22 cellular contexts compared by ENCODE assay signal in the genomic region with DNA sequence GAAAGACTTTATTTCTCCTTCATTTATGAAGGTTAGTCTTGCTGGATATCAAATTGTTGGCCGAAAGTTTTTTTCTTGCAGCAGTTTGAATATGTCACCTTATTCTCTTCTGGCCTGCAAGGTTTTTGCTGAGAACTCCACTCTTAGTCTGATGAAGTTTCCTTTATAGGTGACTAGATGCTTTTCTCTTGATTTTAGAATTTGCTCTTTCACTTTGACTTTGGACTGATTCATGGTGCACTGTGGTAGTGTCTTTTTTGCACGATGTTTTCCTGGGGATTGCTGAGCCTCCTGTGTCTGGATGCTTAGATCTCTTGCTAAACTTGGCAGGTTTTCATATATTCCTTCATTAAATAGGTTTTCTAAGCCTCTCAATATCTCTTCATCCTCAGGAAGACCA. TPM values are rescaled to one million over a fixed set of nuclear protein-coding genes. Genes with fewer than 3 reads are reported as not detected.
DNase-seq lines count a peak whose midpoint lies in the region; ATAC-seq, FAIRE-seq and TF ChIP-seq lines count a peak whose summit lies in the region.
"Had no signal": no experiment of that assay in that cellular context is flagged by ENCODE, and none has a peak within 500 bp of the region (broad histone marks: within the 10 kb centered on the region; RNA-seq: fewer than 3 reads in every experiment).

No MANE protein-coding gene starts in this region.

- H4K20me1 ChIP-seq in OCI-LY1 (ENCODE audit: insufficient read depth, low read length) (no peaks in the 10 kb centered on the region), endothelial cell of umbilical vein (replicated peaks; ENCODE audit: control insufficient read depth, extremely low read depth, insufficient read depth, low read length) (no peaks in the 10 kb centered on the region)

- peak overlapping the region; percentile 20 for H3K27ac ChIP-seq in OCI-LY1 (ENCODE audit: low read depth, low read length, poor library complexity, severe bottlenecking)
- H3K27ac ChIP-seq in endothelial cell of umbilical vein (ENCODE audit: insufficient read depth, low read depth, low read length), result no peak overlapping the region
- H3K27ac ChIP-seq: heart left ventricle, neutrophil, thoracic aorta had no signal

- no peaks in the 10 kb centered on the region for H3K9me3 Mint-ChIP-seq in activated CD4-positive, alpha-beta T cell treated with anti-CD3 and anti-CD28 coated beads, Interleukin-2, amount 10 ng/mL, durations not matched to agents 24 days and 14 days

- peaks cover 37% of the 10 kb centered on the region for H3K4me1 Mint-ChIP-seq in activated CD4-positive, alpha-beta T cell treated with anti-CD3 and anti-CD28 coated beads, Interleukin-2, amount 10 ng/mL, durations not matched to agents 24 days and 14 days

- POLR2A ChIA-PET in endothelial cell of umbilical vein (lab: Charles Lee), result no interaction called here

- TF ChIP-seq CTCF in OCI-LY1 (IDR thresholded peaks at IDR 0.05; ENCODE audit: low read length) (no peak), endothelial cell of umbilical vein (IDR thresholded peaks at IDR 0.05; ENCODE audit: extremely low read depth in 1 of 2, insufficient read depth in 1 of 2, low read depth in 1 of 2, low read length in 2 of 2) (no peak)

- DNase-seq in activated CD4-positive, alpha-beta T cell treated with anti-CD3 and anti-CD28 coated beads, Interleukin-2, amount 10 ng/mL, durations not matched to agents 24 days and 14 days, result peak; percentile 67
- no peak for DNase-seq in activated CD4-positive, alpha-beta T cell treated with anti-CD3 and anti-CD28 coated beads for 1 hour
- no peak for DNase-seq in endothelial cell of umbilical vein (ENCODE audit: low read depth, low spot score)
- DNase-seq in germinal center (ENCODE audit: low spot score), result no peak
- no peak for DNase-seq in NCI-H510A (lab: John Stamatoyannopoulos, UW)
- DNase-seq: activated CD4-positive, CD25-positive, alpha-beta regulatory T cell; anterior cingulate cortex; BE2C; effector CD4-positive, alpha-beta T cell; H7; heart left ventricle; left ventricle myocardium superior; NCI-H1105; NCI-H2107; OCI-M1; retina had no signal

- no peaks in the 10 kb centered on the region for H3K9me2 ChIP-seq in OCI-LY1 (ENCODE audit: low read depth, low read length)

- intact Hi-C loops in activated CD4-positive, alpha-beta T cell treated with anti-CD3 and anti-CD28 coated beads, Interleukin-2, amount 10 ng/mL, durations not matched to agents 24 days and 14 days (cut with micrococcal nuclease), result loop anchor here (1.0 to 5.0 kb wide), 6 partner anchors 8 to 112 kb away; no protein-coding TSS in a partner anchor
- intact Hi-C loops in endothelial cell of umbilical vein (cut with micrococcal nuclease), result no loop called here

- ATAC-seq in GM18907 (IDR thresholded peaks at IDR 0.05; ENCODE audit: unreplicated experiment) (peak; percentile 37), HG03175 (IDR thresholded peaks at IDR 0.05; ENCODE audit: unreplicated experiment) (no peak)
- ATAC-seq: heart left ventricle, left ventricle myocardium superior had no signal

- no peaks in the 10 kb centered on the region for H3K27me3 Mint-ChIP-seq in activated CD4-positive, alpha-beta T cell treated with anti-CD3 and anti-CD28 coated beads, Interleukin-2, amount 10 ng/mL, durations not matched to agents 24 days and 14 days

- H3K79me2 ChIP-seq in OCI-LY1 (ENCODE audit: insufficient read depth, low read length) (peaks cover 5% of the 10 kb centered on the region), endothelial cell of umbilical vein (ENCODE audit: control insufficient read depth, insufficient read depth, low read length) (peaks cover 30% of the 10 kb centered on the region)

- H3K27me3 ChIP-seq in OCI-LY1 (ENCODE audit: insufficient read depth, low read length) (no peaks in the 10 kb centered on the region), endothelial cell of umbilical vein (ENCODE audit: control insufficient read depth in 2 of 2, insufficient read depth in 2 of 2, low read length in 2 of 2) (no peaks in the 10 kb centered on the region)
- H3K27me3 ChIP-seq: BE2C had no signal

- no TSS peak for BruUV-seq in endothelial cell of umbilical vein (replicated peaks; lab: Mats Ljungman, UMichigan)

- H3K4me1 ChIP-seq in OCI-LY1 (ENCODE audit: insufficient read depth, low read length, severe bottlenecking) (peaks cover 28% of the 10 kb centered on the region), endothelial cell of umbilical vein (ENCODE audit: control insufficient read depth, extremely low read depth, insufficient read depth, low read length) (peaks cover 6% of the 10 kb centered on the region)
- H3K4me1 ChIP-seq: BE2C, heart left ventricle had no signal

- H3K36me3 ChIP-seq in OCI-LY1 (ENCODE audit: insufficient read depth, low read length) (no peaks in the 10 kb centered on the region), endothelial cell of umbilical vein (ENCODE audit: control insufficient read depth in 2 of 2, extremely low read depth in 1 of 2, insufficient read depth in 2 of 2, low read length in 2 of 2) (no peaks in the 10 kb centered on the region)
- H3K36me3 ChIP-seq: BE2C, heart left ventricle, neutrophil, thoracic aorta had no signal

- no peaks in the 10 kb centered on the region for H3K9me3 ChIP-seq in OCI-LY1 (ENCODE audit: low read length)
- no peaks in the 10 kb centered on the region for H3K9me3 ChIP-seq in endothelial cell of umbilical vein (replicated peaks; ENCODE audit: control insufficient read depth, insufficient read depth, low read length)
- H3K9me3 ChIP-seq: BE2C, heart left ventricle, neutrophil, thoracic aorta had no signal

- CTCF ChIA-PET in endothelial cell of umbilical vein (lab: Charles Lee), result interaction anchor here (1.3 kb wide), 1 partner anchor 92 kb away, joined by 3 read pairs; no protein-coding TSS in a partner anchor

- no peaks in the 10 kb centered on the region for H3K9me1 ChIP-seq in endothelial cell of umbilical vein (replicated peaks; ENCODE audit: control insufficient read depth, extremely low read depth, insufficient read depth, low read length)

- no peak overlapping the region for H2AFZ ChIP-seq in OCI-LY1 (ENCODE audit: low read length)
- H2AFZ ChIP-seq in endothelial cell of umbilical vein (ENCODE audit: low read depth, low read length), result no peak overlapping the region

- peaks cover 10% of the 10 kb centered on the region for H3K36me3 Mint-ChIP-seq in activated CD4-positive, alpha-beta T cell treated with anti-CD3 and anti-CD28 coated beads, Interleukin-2, amount 10 ng/mL, durations not matched to agents 24 days and 14 days (ENCODE audit: low read depth)

- H3K4me2 ChIP-seq in OCI-LY1 (ENCODE audit: low read length) (no peak overlapping the region), endothelial cell of umbilical vein (ENCODE audit: insufficient read depth, low read length) (no peak overlapping the region)

- dilution Hi-C loops in endothelial cell of umbilical vein (cut with MboI; ENCODE audit: extremely low pct_ligation_motif_present, low sequenced_read_pairs), result no loop called here

- H3K9ac ChIP-seq in OCI-LY1 (ENCODE audit: low read length) (0 out of 2 replicates have a peak overlapping the region, but pooled peaks have one; percentile 7), endothelial cell of umbilical vein (replicated peaks; ENCODE audit: extremely low read depth, insufficient read depth, low read length) (no peak overlapping the region)

- peak overlapping the region; percentile 84 for H3K4me3 Mint-ChIP-seq in activated CD4-positive, alpha-beta T cell treated with anti-CD3 and anti-CD28 coated beads, Interleukin-2, amount 10 ng/mL, durations not matched to agents 24 days and 14 days

- peak overlapping the region; percentile 91 for H3K27ac Mint-ChIP-seq in activated CD4-positive, alpha-beta T cell treated with anti-CD3 and anti-CD28 coated beads, Interleukin-2, amount 10 ng/mL, durations not matched to agents 24 days and 14 days

- no peaks in the 10 kb centered on the region for H3F3A ChIP-seq in OCI-LY1 (ENCODE audit: insufficient read depth, low read length)

- no peak overlapping the region for H3K4me3 ChIP-seq in OCI-LY1 (ENCODE audit: low read depth, low read length, poor library complexity, severe bottlenecking)
- H3K4me3 ChIP-seq in endothelial cell of umbilical vein (replicated peaks in 1 of 3; ENCODE audit: insufficient read depth in 1 of 3, low read depth in 1 of 3, low read length in 3 of 3), result no peak overlapping the region
- H3K4me3 ChIP-seq: heart left ventricle, thoracic aorta had no signal

- TF ChIP-seq POLR2A in endothelial cell of umbilical vein (IDR thresholded peaks at IDR 0.05; ENCODE audit: low read depth, low read length), result no peak

- peak; percentile 18 for FAIRE-seq in endothelial cell of umbilical vein (lab: Jason Lieb, UNC)
- FAIRE-seq: D721Med had no signal

TF ChIP-seq in endothelial cell of umbilical vein, 7 proteins besides CTCF, POLR2A, EP300 and RAD21:
- TF ChIP-seq POLR2AphosphoS5 (IDR thresholded peaks at IDR 0.05; ENCODE audit: insufficient read depth, low read depth, low read length) (no peak), MYC (IDR thresholded peaks at IDR 0.05; ENCODE audit: low read depth, low read length) (no peak), EZH2 (IDR thresholded peaks at IDR 0.05; ENCODE audit: borderline replicate concordance, low read depth, low read length, severe bottlenecking) (no peak), JUN (IDR thresholded peaks at IDR 0.05; ENCODE audit: borderline replicate concordance, insufficient read depth, insufficient read length, low read depth) (no peak), GATA2 (IDR thresholded peaks at IDR 0.05; ENCODE audit: insufficient read depth, insufficient read length, low read depth, low read length) (no peak), FOS (IDR thresholded peaks at IDR 0.05; ENCODE audit: borderline replicate concordance, insufficient read depth, low read length) (no peak)

RNA-seq across cellular contexts. Expression of a gene that starts 12.4 kb away (rescaled TPM):
- 25.8 and 26.0 TPM in 2 replicates for total RNA-seq in activated CD4-positive, alpha-beta T cell treated with anti-CD3 and anti-CD28 coated beads, Interleukin-2, amount 10 ng/mL, durations not matched to agents 24 days and 14 days
- total RNA-seq in endothelial cell of umbilical vein, result 3.1 and 5.1 TPM in 2 replicates
- 7.1 and 7.3 TPM in 2 replicates for polyA plus RNA-seq in endothelial cell of umbilical vein
- 4.2 and 6.1 TPM in 2 replicates for polyA plus RNA-seq in endothelial cell of umbilical vein (2011; cell fraction: cytosol; rRNA removed)
- polyA plus RNA-seq in endothelial cell of umbilical vein (2011; cell fraction: nucleus; rRNA removed), result 31.8 and 34.4 TPM in 2 replicates
- polyA plus RNA-seq in endothelial cell of umbilical vein (2012), result 4.8 and 5.4 TPM in 2 replicates
- 5.6 and 7.4 TPM in 2 replicates for polyA minus RNA-seq in endothelial cell of umbilical vein
- 7.0 TPM for polyA minus RNA-seq in endothelial cell of umbilical vein (2011; cell fraction: cytosol; rRNA and poly(A)+ RNA removed)
- polyA minus RNA-seq in endothelial cell of umbilical vein (2011; cell fraction: nucleus; rRNA and poly(A)+ RNA removed), result 10.2 and 12.1 TPM in 2 replicates
